9 cellular contexts compared by ENCODE assay signal in the genomic region with DNA sequence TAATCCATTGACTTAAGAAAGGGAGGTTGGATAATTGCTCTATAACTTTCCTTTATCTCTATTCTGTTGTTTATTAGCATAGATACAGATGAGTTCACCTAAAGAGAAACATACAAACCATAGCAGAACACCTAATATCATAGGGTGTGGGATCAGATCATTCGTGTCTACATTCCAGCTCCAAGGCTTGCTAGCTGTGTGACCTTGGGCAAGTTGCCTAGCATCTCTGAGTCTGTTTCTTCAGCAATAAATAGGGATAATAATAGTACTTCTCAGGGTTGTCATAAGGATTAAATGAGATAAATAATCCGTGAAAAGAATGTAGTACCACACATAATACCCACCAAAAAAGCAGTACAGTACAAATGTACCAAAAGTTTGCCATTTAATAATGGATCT.
DNase-seq lines count a peak whose midpoint lies in the region; ATAC-seq, FAIRE-seq and TF ChIP-seq lines count a peak whose summit lies in the region.
"Had no signal": no experiment of that assay in that cellular context is flagged by ENCODE, and none has a peak within 500 bp of the region (broad histone marks: within the 10 kb centered on the region; RNA-seq: fewer than 3 reads in every experiment).

No MANE protein-coding gene starts in this region.

- H3K27ac ChIP-seq in A549 = peak overlapping the region in 1 of 2 experiments; percentile 42; a peak in 1 of 6 replicates
- peak overlapping the region; percentile 87 for H3K27ac ChIP-seq in PC-3 (ENCODE audit: low read length)
- peak overlapping the region; percentile 68 for H3K27ac ChIP-seq in neural cell (ENCODE audit: low read length)

- H3K27ac Mint-ChIP-seq in effector memory CD8-positive, alpha-beta T cell = peak overlapping the region; percentile 98 to 100

- TF ChIP-seq EP300 in A549 (IDR thresholded peaks at IDR 0.05) (no peak), neural cell (conservative IDR thresholded peaks at IDR 0.05; ENCODE audit: poor library complexity, severe bottlenecking) (no peak)

- peaks cover 17% of the 10 kb centered on the region for H3K36me3 Mint-ChIP-seq in effector memory CD8-positive, alpha-beta T cell (ENCODE audit: insufficient read depth)

- H3K4me1 Mint-ChIP-seq in effector memory CD8-positive, alpha-beta T cell (ENCODE audit: low read depth in 2 of 2) = peaks cover 47 to 68% of the 10 kb centered on the region in 2 donors

- H4K20me1 ChIP-seq in PC-3 (ENCODE audit: low read length) (no peaks in the 10 kb centered on the region), neural cell (ENCODE audit: insufficient read depth) (no peaks in the 10 kb centered on the region)

- H3K4me2 ChIP-seq in A549 = no peak overlapping the region; the same call in 2 of the 3 replicates
- peak overlapping the region; percentile 26 for H3K4me2 ChIP-seq in PC-3 (ENCODE audit: low read length)
- H3K4me2 ChIP-seq in neural cell (ENCODE audit: low read length) = peak overlapping the region; percentile 34

- intact Hi-C loops in PC-3 (cut with micrococcal nuclease) = no loop called here

- no peak overlapping the region for H3K4me3 ChIP-seq in A549
- H3K4me3 ChIP-seq in PC-3 (ENCODE audit: low read length) = no peak overlapping the region
- peak overlapping the region; percentile 41 for H3K4me3 ChIP-seq in neural cell (ENCODE audit: low read length)

- BruUV-seq in PC-3 (replicated peaks; lab: Mats Ljungman, UMichigan) = no TSS peak

- POLR2A ChIA-PET in A549 (lab: Yijun Ruan, JAX) (no interaction called here), PC-3 (lab: Charles Lee; ENCODE audit: unreplicated experiment) (no interaction called here)

- 49% methylated on average over 2 of the region's 2 CpGs for WGBS in A549 (ENCODE audit: missing lambda C conversion rate)

- DNase-seq in A549 (ENCODE audit: low read depth in 1 of 2, low spot score in 1 of 2) (no peak), PC-3 (no peak), NCI-H2196 treated with DMSO at 0.1 percent for 48 hours (lab: John Stamatoyannopoulos, UW; ENCODE audit: unreplicated experiment) (no peak), GM10266 (ENCODE audit: extremely low spot score) (no peak), UCSD-AML1 (lab: John Stamatoyannopoulos, UW; ENCODE audit: unreplicated experiment) (no peak)
- DNase-seq in effector memory CD8-positive, alpha-beta T cell = no peak
- DNase-seq in stimulated activated CD4-positive, alpha-beta T cell treated with anti-CD3 and anti-CD28 coated beads, Interleukin-2, amount 100 ng/mL, for 48 hours = no peak

- H3K27me3 ChIP-seq in PC-3 (ENCODE audit: low read length) (no peaks in the 10 kb centered on the region), neural cell (ENCODE audit: insufficient read depth, low read depth, low read length) (no peaks in the 10 kb centered on the region)

- ATAC-seq in A549 (no peak), PC-3 (no peak)
- no peak for ATAC-seq in effector memory CD8-positive, alpha-beta T cell (replicated peaks)

- H3K9ac ChIP-seq in PC-3 (ENCODE audit: low read length) (peak overlapping the region; percentile 42), neural cell (ENCODE audit: low read length) (peak overlapping the region; percentile 43)

- no peaks in the 10 kb centered on the region for H3K79me2 ChIP-seq in PC-3 (ENCODE audit: low read length)
- no peaks in the 10 kb centered on the region for H3K79me2 ChIP-seq in neural cell (replicated peaks; ENCODE audit: insufficient read depth, low read length)

- TF ChIP-seq POLR2A in A549 (IDR thresholded peaks at IDR 0.05; ENCODE audit: low read length) = no peak

- H3F3A ChIP-seq in PC-3 (ENCODE audit: low read length, unreplicated experiment) (no peaks in the 10 kb centered on the region), neural cell (ENCODE audit: insufficient read depth, low read length, poor library complexity, severe bottlenecking) (no peaks in the 10 kb centered on the region)

- TF ChIP-seq RAD21 in A549 (conservative IDR thresholded peaks at IDR 0.05 in 1 of 2, IDR thresholded peaks at IDR 0.05 in 1 of 2) = no peak
- no peak for TF ChIP-seq RAD21 in neural cell (conservative IDR thresholded peaks at IDR 0.05)

- TF ChIP-seq CTCF in A549 (IDR thresholded peaks at IDR 0.05) = no peak
- no peak for TF ChIP-seq CTCF in PC-3 (conservative IDR thresholded peaks at IDR 0.05; ENCODE audit: low read depth, low read length)
- TF ChIP-seq CTCF in neural cell (IDR thresholded peaks at IDR 0.05; ENCODE audit: poor library complexity, severe bottlenecking) = no peak
- no peak for TF ChIP-seq CTCF in GM10266 (IDR thresholded peaks at IDR 0.05; ENCODE audit: control insufficient read depth, insufficient read depth, low read depth, missing control alignments)

- H3K9me2 ChIP-seq in PC-3 (replicated peaks; ENCODE audit: low read length) = no peaks in the 10 kb centered on the region
- no peaks in the 10 kb centered on the region for H3K9me2 ChIP-seq in neural cell (ENCODE audit: insufficient read depth, low read length)

- no peaks in the 10 kb centered on the region for H3K9me3 Mint-ChIP-seq in effector memory CD8-positive, alpha-beta T cell

- H2AFZ ChIP-seq in PC-3 (ENCODE audit: low read length) (no peak overlapping the region), neural cell (ENCODE audit: low read depth, low read length) (no peak overlapping the region)

- H3K27me3 Mint-ChIP-seq in effector memory CD8-positive, alpha-beta T cell = no peaks in the 10 kb centered on the region

- no peak for FAIRE-seq in A549 (lab: Jason Lieb, UNC)
- FAIRE-seq: D721Med had no signal

- peak overlapping the region; percentile 50 to 77 for H3K4me3 Mint-ChIP-seq in effector memory CD8-positive, alpha-beta T cell

- H3K9me3 ChIP-seq in A549 (no peaks in the 10 kb centered on the region), PC-3 (ENCODE audit: low read length) (no peaks in the 10 kb centered on the region), neural cell (ENCODE audit: low read length) (no peaks in the 10 kb centered on the region)

- H3K36me3 ChIP-seq in PC-3 (ENCODE audit: low read depth, low read length) (no peaks in the 10 kb centered on the region), neural cell (ENCODE audit: insufficient read depth, low read length) (no peaks in the 10 kb centered on the region)

- H3K4me1 ChIP-seq in A549 (peaks cover 9% of the 10 kb centered on the region), PC-3 (ENCODE audit: insufficient read depth, low read length) (peaks cover 51% of the 10 kb centered on the region)

- CTCF ChIA-PET in A549 (lab: Yijun Ruan, JAX) (interaction anchor here (0.8 to 2.2 kb wide), 8 partner anchors 10 to 54 kb away, joined by 3 to 20 read pairs (median 4); no protein-coding TSS in a partner anchor), PC-3 (lab: Charles Lee) (interaction anchor here (1.2 kb wide), 1 partner anchor 12 kb away, joined by 4 read pairs; no protein-coding TSS in a partner anchor)

TF ChIP-seq in A549, 52 proteins besides CTCF, POLR2A, EP300 and RAD21 (continues in another document):
- TF ChIP-seq, protein P1, sequence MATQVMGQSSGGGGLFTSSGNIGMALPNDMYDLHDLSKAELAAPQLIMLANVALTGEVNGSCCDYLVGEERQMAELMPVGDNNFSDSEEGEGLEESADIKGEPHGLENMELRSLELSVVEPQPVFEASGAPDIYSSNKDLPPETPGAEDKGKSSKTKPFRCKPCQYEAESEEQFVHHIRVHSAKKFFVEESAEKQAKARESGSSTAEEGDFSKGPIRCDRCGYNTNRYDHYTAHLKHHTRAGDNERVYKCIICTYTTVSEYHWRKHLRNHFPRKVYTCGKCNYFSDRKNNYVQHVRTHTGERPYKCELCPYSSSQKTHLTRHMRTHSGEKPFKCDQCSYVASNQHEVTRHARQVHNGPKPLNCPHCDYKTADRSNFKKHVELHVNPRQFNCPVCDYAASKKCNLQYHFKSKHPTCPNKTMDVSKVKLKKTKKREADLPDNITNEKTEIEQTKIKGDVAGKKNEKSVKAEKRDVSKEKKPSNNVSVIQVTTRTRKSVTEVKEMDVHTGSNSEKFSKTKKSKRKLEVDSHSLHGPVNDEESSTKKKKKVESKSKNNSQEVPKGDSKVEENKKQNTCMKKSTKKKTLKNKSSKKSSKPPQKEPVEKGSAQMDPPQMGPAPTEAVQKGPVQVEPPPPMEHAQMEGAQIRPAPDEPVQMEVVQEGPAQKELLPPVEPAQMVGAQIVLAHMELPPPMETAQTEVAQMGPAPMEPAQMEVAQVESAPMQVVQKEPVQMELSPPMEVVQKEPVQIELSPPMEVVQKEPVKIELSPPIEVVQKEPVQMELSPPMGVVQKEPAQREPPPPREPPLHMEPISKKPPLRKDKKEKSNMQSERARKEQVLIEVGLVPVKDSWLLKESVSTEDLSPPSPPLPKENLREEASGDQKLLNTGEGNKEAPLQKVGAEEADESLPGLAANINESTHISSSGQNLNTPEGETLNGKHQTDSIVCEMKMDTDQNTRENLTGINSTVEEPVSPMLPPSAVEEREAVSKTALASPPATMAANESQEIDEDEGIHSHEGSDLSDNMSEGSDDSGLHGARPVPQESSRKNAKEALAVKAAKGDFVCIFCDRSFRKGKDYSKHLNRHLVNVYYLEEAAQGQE (IDR thresholded peaks at IDR 0.05) = no peak
- no peak for TF ChIP-seq GATA3 (IDR thresholded peaks at IDR 0.05; ENCODE audit: borderline replicate concordance)
- no peak for TF ChIP-seq JUNB (IDR thresholded peaks at IDR 0.05)

TF ChIP-seq in neural cell, 6 proteins besides CTCF, POLR2A, EP300 and RAD21 (continues in another document):
- TF ChIP-seq, protein P1 (IDR thresholded peaks at IDR 0.05; ENCODE audit: borderline replicate concordance) = no peak
- TF ChIP-seq EZH2 (IDR thresholded peaks at IDR 0.05; ENCODE audit: borderline replicate concordance, insufficient read depth, low read length, poor library complexity, severe bottlenecking) = no peak
